ENCODE assay signal across 2 cellular contexts in the genomic region with DNA sequence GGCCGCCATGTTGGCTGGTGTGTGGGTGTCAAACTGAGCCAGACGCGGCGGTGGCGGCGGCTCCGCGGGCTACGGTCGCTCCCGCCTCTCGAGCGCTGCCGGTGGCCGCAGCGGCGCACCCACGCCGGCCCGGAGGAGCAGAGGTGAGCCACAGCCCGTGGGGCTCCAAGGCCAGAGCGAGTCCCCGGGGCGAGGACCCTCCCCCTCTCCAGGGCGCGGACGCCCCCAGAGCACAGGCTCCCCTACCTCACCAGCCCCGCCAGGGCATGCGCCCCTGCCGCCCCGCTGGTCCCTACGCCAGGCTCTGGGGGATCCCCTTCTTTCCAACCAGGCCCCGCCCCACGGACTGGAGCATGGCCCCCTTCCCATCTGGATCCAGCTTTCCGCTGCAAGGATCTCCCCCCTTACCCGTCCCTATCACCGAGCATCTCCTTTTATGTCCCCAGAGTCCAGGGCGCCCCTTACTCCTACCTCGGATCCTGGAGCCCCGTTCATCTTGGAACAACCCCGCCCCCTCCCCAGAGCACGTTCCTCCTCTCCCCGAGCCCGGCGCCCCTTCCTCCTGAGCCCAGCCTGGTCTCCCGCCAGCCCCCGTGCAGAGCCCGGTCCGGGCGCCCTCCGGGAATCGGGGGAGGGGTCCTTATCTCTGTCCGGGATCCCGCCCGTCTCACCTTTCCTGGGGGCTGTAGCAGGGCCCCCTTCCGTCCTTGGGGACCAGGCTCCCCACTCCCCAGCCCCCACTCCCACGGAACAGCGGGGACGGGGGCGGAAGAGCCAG.
TF ChIP-seq lines count a peak whose summit lies in the region.

No MANE protein-coding gene starts in this region.

TF ChIP-seq in PFSK-1, 5 proteins besides CTCF, POLR2A, EP300 and RAD21:
- TF ChIP-seq, protein P1, sequence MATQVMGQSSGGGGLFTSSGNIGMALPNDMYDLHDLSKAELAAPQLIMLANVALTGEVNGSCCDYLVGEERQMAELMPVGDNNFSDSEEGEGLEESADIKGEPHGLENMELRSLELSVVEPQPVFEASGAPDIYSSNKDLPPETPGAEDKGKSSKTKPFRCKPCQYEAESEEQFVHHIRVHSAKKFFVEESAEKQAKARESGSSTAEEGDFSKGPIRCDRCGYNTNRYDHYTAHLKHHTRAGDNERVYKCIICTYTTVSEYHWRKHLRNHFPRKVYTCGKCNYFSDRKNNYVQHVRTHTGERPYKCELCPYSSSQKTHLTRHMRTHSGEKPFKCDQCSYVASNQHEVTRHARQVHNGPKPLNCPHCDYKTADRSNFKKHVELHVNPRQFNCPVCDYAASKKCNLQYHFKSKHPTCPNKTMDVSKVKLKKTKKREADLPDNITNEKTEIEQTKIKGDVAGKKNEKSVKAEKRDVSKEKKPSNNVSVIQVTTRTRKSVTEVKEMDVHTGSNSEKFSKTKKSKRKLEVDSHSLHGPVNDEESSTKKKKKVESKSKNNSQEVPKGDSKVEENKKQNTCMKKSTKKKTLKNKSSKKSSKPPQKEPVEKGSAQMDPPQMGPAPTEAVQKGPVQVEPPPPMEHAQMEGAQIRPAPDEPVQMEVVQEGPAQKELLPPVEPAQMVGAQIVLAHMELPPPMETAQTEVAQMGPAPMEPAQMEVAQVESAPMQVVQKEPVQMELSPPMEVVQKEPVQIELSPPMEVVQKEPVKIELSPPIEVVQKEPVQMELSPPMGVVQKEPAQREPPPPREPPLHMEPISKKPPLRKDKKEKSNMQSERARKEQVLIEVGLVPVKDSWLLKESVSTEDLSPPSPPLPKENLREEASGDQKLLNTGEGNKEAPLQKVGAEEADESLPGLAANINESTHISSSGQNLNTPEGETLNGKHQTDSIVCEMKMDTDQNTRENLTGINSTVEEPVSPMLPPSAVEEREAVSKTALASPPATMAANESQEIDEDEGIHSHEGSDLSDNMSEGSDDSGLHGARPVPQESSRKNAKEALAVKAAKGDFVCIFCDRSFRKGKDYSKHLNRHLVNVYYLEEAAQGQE (IDR thresholded peaks at IDR 0.05; ENCODE audit: insufficient read depth in 1 of 2, low read depth in 2 of 2, low read length in 2 of 2): no peak
- TF ChIP-seq TAF1 (IDR thresholded peaks at IDR 0.05; ENCODE audit: borderline replicate concordance, insufficient read depth, low read length) (0 out of 2 replicates have a peak, but pooled peaks have one; percentile 21), POLR2AphosphoS5 (IDR thresholded peaks at IDR 0.05; ENCODE audit: low read depth, low read length) (no peak), FOXP2 (optimal IDR thresholded peaks at IDR 0.05; ENCODE audit: borderline replicate concordance, extremely low read depth, extremely low read length, insufficient read depth) (no peak), SIN3A (IDR thresholded peaks at IDR 0.05; ENCODE audit: borderline replicate concordance, insufficient read depth, low read length) (no peak)
TF ChIP-seq in PFSK-1: peak in this region for 1.

TF ChIP-seq in K562, 482 proteins besides CTCF, POLR2A, EP300 and RAD21 (continued from another document and continues in another):
- TF ChIP-seq, protein P2, sequence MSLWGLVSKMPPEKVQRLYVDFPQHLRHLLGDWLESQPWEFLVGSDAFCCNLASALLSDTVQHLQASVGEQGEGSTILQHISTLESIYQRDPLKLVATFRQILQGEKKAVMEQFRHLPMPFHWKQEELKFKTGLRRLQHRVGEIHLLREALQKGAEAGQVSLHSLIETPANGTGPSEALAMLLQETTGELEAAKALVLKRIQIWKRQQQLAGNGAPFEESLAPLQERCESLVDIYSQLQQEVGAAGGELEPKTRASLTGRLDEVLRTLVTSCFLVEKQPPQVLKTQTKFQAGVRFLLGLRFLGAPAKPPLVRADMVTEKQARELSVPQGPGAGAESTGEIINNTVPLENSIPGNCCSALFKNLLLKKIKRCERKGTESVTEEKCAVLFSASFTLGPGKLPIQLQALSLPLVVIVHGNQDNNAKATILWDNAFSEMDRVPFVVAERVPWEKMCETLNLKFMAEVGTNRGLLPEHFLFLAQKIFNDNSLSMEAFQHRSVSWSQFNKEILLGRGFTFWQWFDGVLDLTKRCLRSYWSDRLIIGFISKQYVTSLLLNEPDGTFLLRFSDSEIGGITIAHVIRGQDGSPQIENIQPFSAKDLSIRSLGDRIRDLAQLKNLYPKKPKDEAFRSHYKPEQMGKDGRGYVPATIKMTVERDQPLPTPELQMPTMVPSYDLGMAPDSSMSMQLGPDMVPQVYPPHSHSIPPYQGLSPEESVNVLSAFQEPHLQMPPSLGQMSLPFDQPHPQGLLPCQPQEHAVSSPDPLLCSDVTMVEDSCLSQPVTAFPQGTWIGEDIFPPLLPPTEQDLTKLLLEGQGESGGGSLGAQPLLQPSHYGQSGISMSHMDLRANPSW (CRISPR knock-in tag; IDR thresholded peaks at IDR 0.05): no peak
- TF ChIP-seq CHD1 (IDR thresholded peaks at IDR 0.05; ENCODE audit: low read length): peak; percentile 69
- no peak for TF ChIP-seq KLF6 (CRISPR knock-in tag; IDR thresholded peaks at IDR 0.05; ENCODE audit: borderline replicate concordance)
- TF ChIP-seq CHD4 (IDR thresholded peaks at IDR 0.05; ENCODE audit: insufficient read depth, insufficient replicate concordance, low read depth, low read length, poor library complexity, severe bottlenecking): no peak
- TF ChIP-seq MTA3 (IDR thresholded peaks at IDR 0.05; ENCODE audit: borderline replicate concordance): peak; percentile 36; the same call in 1 of the 2 replicates
- TF ChIP-seq TCF7 (IDR thresholded peaks at IDR 0.05; ENCODE audit: borderline replicate concordance): no peak
- TF ChIP-seq POLR3A (IDR thresholded peaks at IDR 0.05; ENCODE audit: borderline replicate concordance, extremely low read depth, insufficient read depth, insufficient read length): no peak
- TF ChIP-seq PCBP1 (IDR thresholded peaks at IDR 0.05; ENCODE audit: low read depth, low read length, poor library complexity, severe bottlenecking): peak; percentile 31
- TF ChIP-seq DACH1 (IDR thresholded peaks at IDR 0.05; ENCODE audit: partially characterized antibody): no peak
- no peak for TF ChIP-seq MCM7 (IDR thresholded peaks at IDR 0.05)
- no peak for TF ChIP-seq FOXM1 (IDR thresholded peaks at IDR 0.05; ENCODE audit: low read depth)
- no peak for TF ChIP-seq FOXM1 (CRISPR knock-in tag; IDR thresholded peaks at IDR 0.05; ENCODE audit: low read depth)
- no peak for TF ChIP-seq KDM5B (IDR thresholded peaks at IDR 0.05; ENCODE audit: insufficient replicate concordance, low read depth, low read length)
- 0 out of 2 replicates have a peak, but pooled peaks have one; percentile 48 for TF ChIP-seq RB1 (IDR thresholded peaks at IDR 0.05; ENCODE audit: low read depth)
- no peak for TF ChIP-seq ZNF318 (IDR thresholded peaks at IDR 0.05; ENCODE audit: borderline replicate concordance in 1 of 2, low read depth in 1 of 2)
- TF ChIP-seq, protein P3, sequence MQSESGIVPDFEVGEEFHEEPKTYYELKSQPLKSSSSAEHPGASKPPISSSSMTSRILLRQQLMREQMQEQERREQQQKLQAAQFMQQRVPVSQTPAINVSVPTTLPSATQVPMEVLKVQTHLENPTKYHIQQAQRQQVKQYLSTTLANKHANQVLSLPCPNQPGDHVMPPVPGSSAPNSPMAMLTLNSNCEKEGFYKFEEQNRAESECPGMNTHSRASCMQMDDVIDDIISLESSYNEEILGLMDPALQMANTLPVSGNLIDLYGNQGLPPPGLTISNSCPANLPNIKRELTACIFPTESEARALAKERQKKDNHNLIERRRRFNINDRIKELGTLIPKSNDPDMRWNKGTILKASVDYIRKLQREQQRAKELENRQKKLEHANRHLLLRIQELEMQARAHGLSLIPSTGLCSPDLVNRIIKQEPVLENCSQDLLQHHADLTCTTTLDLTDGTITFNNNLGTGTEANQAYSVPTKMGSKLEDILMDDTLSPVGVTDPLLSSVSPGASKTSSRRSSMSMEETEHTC (IDR thresholded peaks at IDR 0.05): no peak
- TF ChIP-seq CC2D1A (IDR thresholded peaks at IDR 0.05): no peak
- no peak for TF ChIP-seq ZNF354B (CRISPR knock-in tag; IDR thresholded peaks at IDR 0.05)
- TF ChIP-seq NFYB (IDR thresholded peaks at IDR 0.05; ENCODE audit: extremely low read depth, insufficient read length): no peak
- no peak for TF ChIP-seq CBX8 (IDR thresholded peaks at IDR 0.05; ENCODE audit: borderline replicate concordance, extremely low read depth, low read depth, low read length, poor library complexity, severe bottlenecking)
- TF ChIP-seq MYNN (IDR thresholded peaks at IDR 0.05): no peak
- TF ChIP-seq MYNN (CRISPR knock-in tag; IDR thresholded peaks at IDR 0.05): no peak
- TF ChIP-seq RBM15 (IDR thresholded peaks at IDR 0.05; ENCODE audit: insufficient read depth, low read length): no peak
- peak in 1 of 2 experiments; percentile 26; a peak in 1 of 4 replicates for TF ChIP-seq MAZ (CRISPR knock-in tag; conservative IDR thresholded peaks at IDR 0.05 in 1 of 2, IDR thresholded peaks at IDR 0.05 in 1 of 2)
- TF ChIP-seq ARID4B (CRISPR knock-in tag; IDR thresholded peaks at IDR 0.05): peak; percentile 62
- TF ChIP-seq SMAD1 (IDR thresholded peaks at IDR 0.05; ENCODE audit: low read depth, low read length, partially characterized antibody): no peak
- TF ChIP-seq EGR1 (conservative IDR thresholded peaks at IDR 0.05): peak; percentile 48
- 0 out of 2 replicates have a peak, but pooled peaks have one; percentile 19 for TF ChIP-seq GABPB1 (CRISPR knock-in tag; IDR thresholded peaks at IDR 0.05)
- TF ChIP-seq TBL1XR1 (IDR thresholded peaks at IDR 0.05; ENCODE audit: low read length in 2 of 2): no peak
- TF ChIP-seq CXXC5 (CRISPR knock-in tag; IDR thresholded peaks at IDR 0.05): peak; percentile 45
- TF ChIP-seq TAF1 (IDR thresholded peaks at IDR 0.05; ENCODE audit: control insufficient read depth, extremely low read depth, insufficient read depth, low read length, severe bottlenecking): peak; percentile 45
